8 cellular contexts compared by ENCODE assay signal in genomic region chr7:139341776-139342244, GRCh38. TPM values are rescaled to one million over a fixed set of nuclear protein-coding genes. Genes with fewer than 3 reads are reported as not detected.
DNase-seq lines count a peak whose midpoint lies in the region; ATAC-seq, FAIRE-seq and TF ChIP-seq lines count a peak whose summit lies in the region.

No MANE protein-coding gene starts in this region.

- peaks cover 2% of the 10 kb centered on the region for H3K27me3 Mint-ChIP-seq in CD8-positive, alpha-beta T cell (ENCODE audit: low read depth)

- CTCF ChIA-PET in CD8-positive, alpha-beta T cell (lab: Charles Lee): no interaction called here

- H3K4me1 Mint-ChIP-seq in CD8-positive, alpha-beta T cell (ENCODE audit: low read depth): peaks cover 34% of the 10 kb centered on the region

- H3K9me3 ChIP-seq in CD8-positive, alpha-beta T cell (ENCODE audit: low read length): no peaks in the 10 kb centered on the region
- H3K9me3 ChIP-seq in breast epithelium: no peaks in the 10 kb centered on the region
- H3K9me3 ChIP-seq in mononuclear cell (ENCODE audit: low read depth, low read length): no peaks in the 10 kb centered on the region

- peak overlapping the region; percentile 98 for H3K4me3 Mint-ChIP-seq in CD8-positive, alpha-beta T cell

- no peak for DNase-seq in CD8-positive, alpha-beta T cell
- peak; percentile 84 for DNase-seq in HTR-8/SVneo (ENCODE audit: insufficient read length, low spot score)
- DNase-seq in breast epithelium (ENCODE audit: low spot score in 2 of 2): no peak
- DNase-seq in superior temporal gyrus (ENCODE audit: extremely low spot score): no peak
- DNase-seq in NCI-H2171 (lab: John Stamatoyannopoulos, UW): no peak
- DNase-seq in NCI-H2107 treated with DMSO at 0.1 percent for 48 hours (lab: John Stamatoyannopoulos, UW; ENCODE audit: unreplicated experiment): no peak
- DNase-seq in Ammon's horn (ENCODE audit: low spot score): no peak

- H3K4me3 ChIP-seq in CD8-positive, alpha-beta T cell (ENCODE audit: low read depth, low read length): peak overlapping the region; percentile 69
- H3K4me3 ChIP-seq in breast epithelium (peak overlapping the region; percentile 92 to 97 (median 93)), mononuclear cell (ENCODE audit: low read length) (peak overlapping the region; percentile 95)

- TF ChIP-seq POLR2A in breast epithelium (IDR thresholded peaks at IDR 0.05): peak; percentile 79

- peaks cover 13% of the 10 kb centered on the region for H3K4me1 ChIP-seq in CD8-positive, alpha-beta T cell (ENCODE audit: insufficient read depth, low read length)
- H3K4me1 ChIP-seq in breast epithelium: peaks cover 3 to 7% of the 10 kb centered on the region in 2 donors
- H3K4me1 ChIP-seq in mononuclear cell (ENCODE audit: insufficient read depth, low read length): peaks cover 26% of the 10 kb centered on the region

- peaks cover 31% of the 10 kb centered on the region for H3K36me3 Mint-ChIP-seq in CD8-positive, alpha-beta T cell

- peak overlapping the region; percentile 94 for H3K27ac ChIP-seq in CD8-positive, alpha-beta T cell (ENCODE audit: low read depth, low read length)
- H3K27ac ChIP-seq in breast epithelium: peak overlapping the region; percentile 100

- no peak for ATAC-seq in CD8-positive, alpha-beta T cell

- intact Hi-C loops in CD8-positive, alpha-beta T cell (cut with DNase I, micrococcal nuclease): loop anchor here (2.0 to 10.0 kb wide), 11 partner anchors 110 to 1673 kb away; partner anchors contain the start of genes ADCK2 (in 2 of the 2), BRAF (in 1 of the 2), KDM7A (in 1 of the 2) and MKRN1 (in 1 of the 2)
- intact Hi-C loops in breast epithelium (cut with DNase I; ENCODE audit: low total_unique reads): loop anchor here (5.0 kb wide), 1 partner anchor 1340 kb away; the partner anchor contains the start of gene CREB3L2

- POLR2A ChIA-PET in CD8-positive, alpha-beta T cell (lab: Charles Lee): no interaction called here

- FAIRE-seq in HTR-8/SVneo (lab: Jason Lieb, UNC): no peak

- H3K27ac Mint-ChIP-seq in CD8-positive, alpha-beta T cell: peak overlapping the region; percentile 100

- H3K27me3 ChIP-seq in CD8-positive, alpha-beta T cell (ENCODE audit: insufficient read depth, low read length): no peaks in the 10 kb centered on the region
- no peaks in the 10 kb centered on the region for H3K27me3 ChIP-seq in breast epithelium
- no peaks in the 10 kb centered on the region for H3K27me3 ChIP-seq in mononuclear cell (ENCODE audit: insufficient read depth, low read length)

- peaks cover 5% of the 10 kb centered on the region for H3K36me3 ChIP-seq in CD8-positive, alpha-beta T cell (ENCODE audit: insufficient read depth, low read length)
- no peaks in the 10 kb centered on the region for H3K36me3 ChIP-seq in breast epithelium

- no peaks in the 10 kb centered on the region for H3K9me3 Mint-ChIP-seq in CD8-positive, alpha-beta T cell

- TF ChIP-seq CTCF in CD8-positive, alpha-beta T cell (IDR thresholded peaks at IDR 0.05): no peak
- TF ChIP-seq CTCF in breast epithelium (IDR thresholded peaks at IDR 0.05): no peak

RNA-seq across cellular contexts. Expression of gene FMC1, which starts 0.7 kb away (rescaled TPM):
- 1 to 10 TPM; 1.2 to 3.0 TPM for total RNA-seq in CD8-positive, alpha-beta T cell
- total RNA-seq in breast epithelium: 10 to 100 TPM; 12.5 to 13.9 (median 13.5) TPM
- total RNA-seq in mononuclear cell: 2.2 TPM

RNA-seq across cellular contexts. Expression of gene LUC7L2, which starts 17.9 kb away (rescaled TPM):
- total RNA-seq in CD8-positive, alpha-beta T cell: 100 to 1,000 TPM; 171 to 192 TPM
- total RNA-seq in breast epithelium: 100 to 1,000 TPM in 1 of 3 donors, 10 to 100 TPM in 2; 77.3 to 108 (median 89.8) TPM
- 105 TPM for total RNA-seq in mononuclear cell
